In genomic region chr13:20873348-20873747, GRCh38 we compare ENCODE assay signal across 18 cellular contexts. TPM values are rescaled to one million over a fixed set of nuclear protein-coding genes. Genes with fewer than 3 reads are reported as not detected.
A peak's percentile ranks its signal among the peaks of the same experiment; 100 is the strongest.
DNase-seq lines count a peak whose midpoint lies in the region; ATAC-seq and TF ChIP-seq lines count a peak whose summit lies in the region.
"Had no signal": no experiment of that assay in that cellular context is flagged by ENCODE, and none has a peak within 500 bp of the region (broad histone marks: within the 10 kb centered on the region; RNA-seq: fewer than 3 reads in every experiment).

No MANE protein-coding gene starts in this region.

- CTCF ChIA-PET in MCF 10A (lab: Yijun Ruan, JAX): interaction anchor here (0.6 to 0.7 kb wide), 2 partner anchors 33 to 58 kb away, joined by 4 to 5 read pairs; no protein-coding TSS in a partner anchor

- H3K27ac ChIP-seq in breast epithelium: no peak overlapping the region
- H3K27ac ChIP-seq: gastroesophageal sphincter, PC-9, spleen, transverse colon had no signal

- BruUV-seq in MCF 10A (replicated peaks; lab: Mats Ljungman, UMichigan): no TSS peak

- no peaks in the 10 kb centered on the region for H3K36me3 ChIP-seq in breast epithelium
- H3K36me3 ChIP-seq: gastroesophageal sphincter, spleen, transverse colon had no signal

- H3K36me3 Mint-ChIP-seq in MCF 10A (ENCODE audit: insufficient read depth, unreplicated experiment): no peaks in the 10 kb centered on the region

- H3K27ac Mint-ChIP-seq in MCF 10A (ENCODE audit: low read depth, unreplicated experiment): no peak overlapping the region
- H3K27ac Mint-ChIP-seq: activated CD8-positive, alpha-beta T cell treated with anti-CD3 and anti-CD28 coated beads, Interleukin-2, amount 10 ng/mL, durations not matched to agents 7 days and 5 days had no signal

- H3K27me3 ChIP-seq in breast epithelium: no peaks in the 10 kb centered on the region
- H3K27me3 ChIP-seq: gastroesophageal sphincter, spleen, transverse colon had no signal

- POLR2A ChIA-PET in MCF 10A (lab: Yijun Ruan, JAX): interaction anchor here (0.9 to 2.9 kb wide), 2 partner anchors 9 to 28 kb away, joined by 3 to 12 read pairs; partner anchors contain the start of gene XPO4

- H3K4me1 Mint-ChIP-seq in MCF 10A (ENCODE audit: insufficient read depth, unreplicated experiment): peaks cover 20% of the 10 kb centered on the region

- DNase-seq in MCF 10A (ENCODE audit: unreplicated experiment): peak; percentile 49
- DNase-seq in breast epithelium (ENCODE audit: low spot score in 2 of 2): no peak
- DNase-seq in SW480 (ENCODE audit: low spot score): peak; percentile 13
- DNase-seq in fibroblast of peridontal ligament (ENCODE audit: extremely low read depth): peak; percentile 50
- DNase-seq in head of caudate nucleus: no peak
- DNase-seq in NCI-H1436 (lab: John Stamatoyannopoulos, UW): no peak
- DNase-seq: activated CD8-positive, alpha-beta T cell treated with anti-CD3 and anti-CD28 coated beads, Interleukin-2, amount 10 ng/mL, durations not matched to agents 7 days and 5 days; DMS79; Kasumi-1; left ventricle myocardium superior; NCI-H2107; PC-9; spleen; T-helper 9 cell; transverse colon had no signal

- no peaks in the 10 kb centered on the region for H3K27me3 Mint-ChIP-seq in MCF 10A (ENCODE audit: insufficient read depth, unreplicated experiment)

- ATAC-seq in HG03442 (IDR thresholded peaks at IDR 0.05; ENCODE audit: unreplicated experiment): no peak
- ATAC-seq in HG03045 (IDR thresholded peaks at IDR 0.05; ENCODE audit: unreplicated experiment): no peak
- ATAC-seq: activated CD8-positive, alpha-beta T cell treated with anti-CD3 and anti-CD28 coated beads, Interleukin-2, amount 10 ng/mL, durations not matched to agents 7 days and 5 days; gastroesophageal sphincter; left ventricle myocardium superior had no signal

- no peak overlapping the region for H3K4me3 Mint-ChIP-seq in MCF 10A (ENCODE audit: unreplicated experiment)
- H3K4me3 Mint-ChIP-seq: activated CD8-positive, alpha-beta T cell treated with anti-CD3 and anti-CD28 coated beads, Interleukin-2, amount 10 ng/mL, durations not matched to agents 7 days and 5 days had no signal

- no peak for TF ChIP-seq CTCF in MCF 10A (IDR thresholded peaks at IDR 0.05; ENCODE audit: unreplicated experiment)
- TF ChIP-seq CTCF in breast epithelium (IDR thresholded peaks at IDR 0.05): no peak

- intact Hi-C loops in MCF 10A (cut with micrococcal nuclease): no loop called here
- intact Hi-C loops in breast epithelium (cut with DNase I; ENCODE audit: low total_unique reads): no loop called here
- intact Hi-C loops in head of caudate nucleus (cut with DNase I): no loop called here

- TF ChIP-seq POLR2A in breast epithelium (IDR thresholded peaks at IDR 0.05): no peak

- no peaks in the 10 kb centered on the region for H3K9me3 ChIP-seq in breast epithelium
- H3K9me3 ChIP-seq: gastroesophageal sphincter, transverse colon had no signal

- H3K4me1 ChIP-seq in breast epithelium: no peaks in the 10 kb centered on the region
- H3K4me1 ChIP-seq: transverse colon had no signal

- H3K9me3 Mint-ChIP-seq in MCF 10A (ENCODE audit: unreplicated experiment): no peaks in the 10 kb centered on the region

- H3K4me3 ChIP-seq in breast epithelium: no peak overlapping the region
- H3K4me3 ChIP-seq: gastroesophageal sphincter, PC-9, spleen, transverse colon had no signal

RNA-seq across cellular contexts. Expression of gene XPO4, which starts 29.2 kb away (rescaled TPM):
- total RNA-seq in MCF 10A (2022): 22.5 and 25.8 TPM in 2 replicates
- 10 to 100 TPM; 17.1 to 24.6 (median 17.7) TPM for total RNA-seq in breast epithelium

Comparison
In these comparisons a context has a peak if more than half of its experiments do, and no peak if none do; other contexts are left out.
1. DNase-seq: peak in MCF 10A (single experiment), SW480 (single experiment) and fibroblast of peridontal ligament (single experiment); none in breast epithelium (0 of 2), head of caudate nucleus (0 of 42) and NCI-H1436 (single experiment).